Comparison of ENCODE assay signal across 1 cellular context in genomic region chr16:2968738-2969544, GRCh38.
TF ChIP-seq lines count a peak whose summit lies in the region.

PAQR4 (plus strand) TSS chr16:2969348; CDS start chr16:2969675, 327 bp downstream.

TF ChIP-seq in HepG2, 621 proteins besides CTCF, POLR2A, EP300 and RAD21 (continued from another document and continues in another):
- peak; percentile 98 for TF ChIP-seq ZBTB4 (CRISPR knock-in tag; IDR thresholded peaks at IDR 0.05; ENCODE audit: borderline replicate concordance)
- TF ChIP-seq MEIS1 (CRISPR knock-in tag; IDR thresholded peaks at IDR 0.05; ENCODE audit: borderline replicate concordance) = peak; percentile 97
- TF ChIP-seq SOX6 (IDR thresholded peaks at IDR 0.05) = no peak
- peak; percentile 77 for TF ChIP-seq SOX6 (CRISPR knock-in tag; IDR thresholded peaks at IDR 0.05)
- peak; percentile 82; the same call in 1 of the 2 replicates for TF ChIP-seq CBX5 (CRISPR knock-in tag; IDR thresholded peaks at IDR 0.05; ENCODE audit: borderline replicate concordance)
- TF ChIP-seq PAF1 (CRISPR knock-in tag; IDR thresholded peaks at IDR 0.05) = no peak
- 0 out of 2 replicates have a peak, but pooled peaks have one; percentile 89 for TF ChIP-seq ZBTB1 (CRISPR knock-in tag; IDR thresholded peaks at IDR 0.05; ENCODE audit: borderline replicate concordance)
- TF ChIP-seq EZH2 (conservative IDR thresholded peaks at IDR 0.05; ENCODE audit: low read depth, low read length) = no peak
- TF ChIP-seq IRF9 (CRISPR knock-in tag; IDR thresholded peaks at IDR 0.05; ENCODE audit: borderline replicate concordance) = peak; percentile 95; the same call in 1 of the 2 replicates
- TF ChIP-seq UBTF (CRISPR knock-in tag; IDR thresholded peaks at IDR 0.05) = peak; percentile 92
- peak; percentile 75; the same call in 1 of the 2 replicates for TF ChIP-seq NAIF1 (CRISPR knock-in tag; IDR thresholded peaks at IDR 0.05; ENCODE audit: borderline replicate concordance)
- TF ChIP-seq PCBP2 (optimal IDR thresholded peaks at IDR 0.05; ENCODE audit: low read depth, low read length, poor library complexity, severe bottlenecking) = no peak
- peak; percentile 78; the same call in 1 of the 2 replicates for TF ChIP-seq SNAPC5 (CRISPR knock-in tag; IDR thresholded peaks at IDR 0.05; ENCODE audit: borderline replicate concordance)
- TF ChIP-seq CC2D1A (CRISPR knock-in tag; IDR thresholded peaks at IDR 0.05) = no peak
- TF ChIP-seq SMYD3 (CRISPR knock-in tag; IDR thresholded peaks at IDR 0.05) = peak; percentile 92; the same call in 1 of the 2 replicates
- no peak for TF ChIP-seq NFIB (CRISPR knock-in tag; IDR thresholded peaks at IDR 0.05; ENCODE audit: borderline replicate concordance)
- TF ChIP-seq ZNF614 (CRISPR knock-in tag; IDR thresholded peaks at IDR 0.05; ENCODE audit: borderline replicate concordance) = peak; percentile 91; the same call in 1 of the 2 replicates
- TF ChIP-seq PITX1 (CRISPR knock-in tag; IDR thresholded peaks at IDR 0.05) = peak; percentile 90
- TF ChIP-seq THAP9 (CRISPR knock-in tag; IDR thresholded peaks at IDR 0.05; ENCODE audit: borderline replicate concordance) = peak; percentile 88
- TF ChIP-seq STAG1 (CRISPR knock-in tag; IDR thresholded peaks at IDR 0.05) = no peak
- peak; percentile 99 for TF ChIP-seq MIER2 (CRISPR knock-in tag; IDR thresholded peaks at IDR 0.05)
- TF ChIP-seq CBFB (CRISPR knock-in tag; IDR thresholded peaks at IDR 0.05) = peak; percentile 69; the same call in 1 of the 2 replicates
- peak; percentile 91 for TF ChIP-seq BATF2 (CRISPR knock-in tag; IDR thresholded peaks at IDR 0.05)
- peak; percentile 71; the same call in 1 of the 2 replicates for TF ChIP-seq ZNF530 (CRISPR knock-in tag; IDR thresholded peaks at IDR 0.05; ENCODE audit: low read depth)
- TF ChIP-seq ZNF775 (CRISPR knock-in tag; IDR thresholded peaks at IDR 0.05; ENCODE audit: borderline replicate concordance) = peak; percentile 89
- peak; percentile 88 for TF ChIP-seq ZNF124 (CRISPR knock-in tag; IDR thresholded peaks at IDR 0.05)
- peak; percentile 88 for TF ChIP-seq TP53 (CRISPR knock-in tag; conservative IDR thresholded peaks at IDR 0.05)
- TF ChIP-seq DRAP1 (CRISPR knock-in tag; IDR thresholded peaks at IDR 0.05) = peak; percentile 68
- peak; percentile 24; the same call in 1 of the 2 replicates for TF ChIP-seq ZNF644 (CRISPR knock-in tag; IDR thresholded peaks at IDR 0.05; ENCODE audit: low read depth)
- TF ChIP-seq HOMEZ (CRISPR knock-in tag; IDR thresholded peaks at IDR 0.05; ENCODE audit: low read depth) = peak; percentile 20; the same call in 1 of the 2 replicates
- peak; percentile 97 for TF ChIP-seq ZNF709 (CRISPR knock-in tag; IDR thresholded peaks at IDR 0.05)
- TF ChIP-seq LBX2 (CRISPR knock-in tag; IDR thresholded peaks at IDR 0.05; ENCODE audit: borderline replicate concordance) = 0 out of 2 replicates have a peak, but pooled peaks have one; percentile 56
- TF ChIP-seq ZFP1 (CRISPR knock-in tag; IDR thresholded peaks at IDR 0.05) = peak; percentile 70; the same call in 1 of the 2 replicates
- TF ChIP-seq GABPA (IDR thresholded peaks at IDR 0.05; ENCODE audit: low read depth, low read length) = peak; percentile 66
- TF ChIP-seq GABPA (CRISPR knock-in tag; IDR thresholded peaks at IDR 0.05; ENCODE audit: low read depth) = peak; percentile 86
- TF ChIP-seq HNF1A (IDR thresholded peaks at IDR 0.05; ENCODE audit: low read depth) = no peak
- peak; percentile 74; the same call in 1 of the 2 replicates for TF ChIP-seq HNF1A (CRISPR knock-in tag; IDR thresholded peaks at IDR 0.05; ENCODE audit: borderline replicate concordance)
- no peak; the same call in 1 of the 2 replicates for TF ChIP-seq ZNF101 (CRISPR knock-in tag; IDR thresholded peaks at IDR 0.05; ENCODE audit: borderline replicate concordance, low read depth)
- peak; percentile 98 for TF ChIP-seq ZNF589 (CRISPR knock-in tag; conservative IDR thresholded peaks at IDR 0.05)
- TF ChIP-seq ZNF280B (CRISPR knock-in tag; IDR thresholded peaks at IDR 0.05; ENCODE audit: borderline replicate concordance) = peak; percentile 96
